Comparison of ENCODE assay signal across 8 cellular contexts in the genomic region with DNA sequence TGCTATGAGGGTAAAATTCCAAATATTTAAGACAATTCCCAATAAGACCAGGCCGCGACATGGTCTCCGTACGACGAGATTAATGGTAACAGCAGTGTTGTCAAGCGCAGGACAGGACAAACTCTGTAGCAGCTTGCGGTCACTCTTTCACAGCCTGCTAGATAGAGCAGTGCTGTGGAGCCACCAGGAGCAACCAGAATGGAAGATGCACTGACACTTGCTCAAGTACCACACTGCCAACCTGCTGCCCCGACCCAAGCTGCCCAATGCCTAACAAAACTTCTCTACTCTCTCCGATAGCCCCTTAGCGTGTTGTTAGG. TPM values are rescaled to one million over a fixed set of nuclear protein-coding genes. Genes with fewer than 3 reads are reported as not detected.
DNase-seq lines count a peak whose midpoint lies in the region; ATAC-seq and TF ChIP-seq lines count a peak whose summit lies in the region.

No MANE protein-coding gene starts in this region.

- no peaks in the 10 kb centered on the region for H3K27me3 ChIP-seq in BLaER1 treated with 17β-estradiol and CSF1 and Interleukin-3, amounts not matched to agents 10 nM and 100 nM
- H3K27me3 ChIP-seq in liver (ENCODE audit: control insufficient read depth in 4 of 4, insufficient read depth in 4 of 4, low read length in 3 of 4) = no peaks in the 10 kb centered on the region

- ATAC-seq in GM19351 (IDR thresholded peaks at IDR 0.05; ENCODE audit: unreplicated experiment) = peak; percentile 34
- peak; percentile 23 for ATAC-seq in HG03354 (IDR thresholded peaks at IDR 0.05; ENCODE audit: poor library complexity, severe bottlenecking, unreplicated experiment)
- ATAC-seq in activated naive CD8-positive, alpha-beta T cell treated with anti-CD3 and anti-CD28 coated beads, Interleukin-2, amount 50 U/mL, for 24 hours = peak; percentile 24

- peak overlapping the region; percentile 84 to 94 (median 92) for H3K4me2 ChIP-seq in BLaER1 treated with 17β-estradiol and CSF1 and Interleukin-3, amounts not matched to agents 10 nM and 100 nM

- H4K20me1 ChIP-seq in BLaER1 treated with 17β-estradiol and CSF1 and Interleukin-3, amounts not matched to agents 10 nM and 100 nM = no peaks in the 10 kb centered on the region; a peak in 1 of 22 replicates

- TF ChIP-seq CTCF in liver (IDR thresholded peaks at IDR 0.05; ENCODE audit: low read depth, low read length, missing input control) = no peak
- TF ChIP-seq CTCF in chondrocyte (IDR thresholded peaks at IDR 0.05) = no peak

- peaks cover 15 to 29% (median 23%) of the 10 kb centered on the region in 10 experiments for H3K4me1 ChIP-seq in BLaER1 treated with 17β-estradiol and CSF1 and Interleukin-3, amounts not matched to agents 10 nM and 100 nM
- peaks cover 0 to 17% (median 11%) of the 10 kb centered on the region in 4 donors for H3K4me1 ChIP-seq in liver (ENCODE audit: control insufficient read depth in 4 of 4, insufficient read depth in 4 of 4, low read length in 3 of 4)

- no peak overlapping the region for H3K4me3 Mint-ChIP-seq in activated naive CD8-positive, alpha-beta T cell treated with anti-CD3 and anti-CD28 coated beads, Interleukin-2, amount 50 U/mL, for 24 hours
- H3K4me3 Mint-ChIP-seq in chondrocyte (ENCODE audit: unreplicated experiment) = no peak overlapping the region

- peak overlapping the region; percentile 60 to 79 (median 69) for H3K4me3 ChIP-seq in BLaER1 treated with 17β-estradiol and CSF1 and Interleukin-3, amounts not matched to agents 10 nM and 100 nM
- H3K4me3 ChIP-seq in liver (ENCODE audit: low read depth in 1 of 3, low read length in 3 of 3) = peak overlapping the region; percentile 59 to 75 (median 66)

- H3K9me3 ChIP-seq in BLaER1 treated with 17β-estradiol and CSF1 and Interleukin-3, amounts not matched to agents 10 nM and 100 nM (replicated peaks in 1 of 11) = no peaks in the 10 kb centered on the region
- H3K9me3 ChIP-seq in liver (ENCODE audit: control insufficient read depth in 4 of 4, low read length in 3 of 4) = no peaks in the 10 kb centered on the region

- H3K9ac ChIP-seq in BLaER1 treated with 17β-estradiol and CSF1 and Interleukin-3, amounts not matched to agents 10 nM and 100 nM = peak overlapping the region; percentile 88 to 99 (median 93)
- H3K9ac ChIP-seq in liver (ENCODE audit: low read depth in 1 of 2, low read length in 2 of 2) = peak overlapping the region; percentile 92

- peak overlapping the region; percentile 88 to 99 (median 96); a peak in 21 of 22 replicates for H3K27ac ChIP-seq in BLaER1 treated with 17β-estradiol and CSF1 and Interleukin-3, amounts not matched to agents 10 nM and 100 nM
- peak overlapping the region; percentile 97 to 98 for H3K27ac ChIP-seq in liver (ENCODE audit: low read depth in 1 of 2, low read length in 2 of 2)

- H3K27me3 Mint-ChIP-seq in activated naive CD8-positive, alpha-beta T cell treated with anti-CD3 and anti-CD28 coated beads, Interleukin-2, amount 50 U/mL, for 24 hours = no peaks in the 10 kb centered on the region
- no peaks in the 10 kb centered on the region for H3K27me3 Mint-ChIP-seq in chondrocyte (ENCODE audit: low read depth)

- in situ Hi-C loops in KBM-7 (cut with MboI; ENCODE audit: low pct_unique_long_range_greater_than_20kb, low sequenced_read_pairs) = no loop called here

- H3K27ac Mint-ChIP-seq in activated naive CD8-positive, alpha-beta T cell treated with anti-CD3 and anti-CD28 coated beads, Interleukin-2, amount 50 U/mL, for 24 hours = no peak overlapping the region
- H3K27ac Mint-ChIP-seq in chondrocyte (ENCODE audit: unreplicated experiment) = no peak overlapping the region

- H3K4me1 Mint-ChIP-seq in activated naive CD8-positive, alpha-beta T cell treated with anti-CD3 and anti-CD28 coated beads, Interleukin-2, amount 50 U/mL, for 24 hours = peaks cover 20% of the 10 kb centered on the region
- H3K4me1 Mint-ChIP-seq in chondrocyte (ENCODE audit: low read depth) = peaks cover 8% of the 10 kb centered on the region

- WGBS in liver = 7% methylated on average over 10 of the region's 10 CpGs

- H3K9me3 Mint-ChIP-seq in activated naive CD8-positive, alpha-beta T cell treated with anti-CD3 and anti-CD28 coated beads, Interleukin-2, amount 50 U/mL, for 24 hours = no peaks in the 10 kb centered on the region
- no peaks in the 10 kb centered on the region for H3K9me3 Mint-ChIP-seq in chondrocyte (ENCODE audit: low read depth)

- no peak for TF ChIP-seq RAD21 in liver (IDR thresholded peaks at IDR 0.05)

- DNase-seq in activated naive CD8-positive, alpha-beta T cell treated with anti-CD3 and anti-CD28 coated beads, Interleukin-2, amount 50 U/mL, for 24 hours = no peak
- DNase-seq in chondrocyte (ENCODE audit: low spot score) (no peak), LoVo (ENCODE audit: low spot score) (no peak), KBM-7 (no peak)

- peaks cover 15% of the 10 kb centered on the region for H3K36me3 Mint-ChIP-seq in activated naive CD8-positive, alpha-beta T cell treated with anti-CD3 and anti-CD28 coated beads, Interleukin-2, amount 50 U/mL, for 24 hours (ENCODE audit: low read depth)
- H3K36me3 Mint-ChIP-seq in chondrocyte (ENCODE audit: low read depth) = no peaks in the 10 kb centered on the region

- H3K36me3 ChIP-seq in BLaER1 treated with 17β-estradiol and CSF1 and Interleukin-3, amounts not matched to agents 10 nM and 100 nM = peaks cover 0 to 15% (median 0%) of the 10 kb centered on the region in 11 experiments; a peak in 2 of 22 replicates
- no peaks in the 10 kb centered on the region for H3K36me3 ChIP-seq in liver (ENCODE audit: control insufficient read depth in 4 of 4, insufficient read depth in 3 of 4, low read depth in 1 of 4, low read length in 3 of 4)

TF ChIP-seq in liver, 16 proteins besides CTCF, POLR2A, EP300 and RAD21:
- no peak for TF ChIP-seq JUND (IDR thresholded peaks at IDR 0.05)

RNA-seq across cellular contexts. Expression of gene WARS2, which starts 0.6 kb away (rescaled TPM):
- total RNA-seq in liver (10 to 100 TPM in 1 of 2 donors, 1 to 10 TPM in 1; 8.4 to 14.5 TPM), chondrocyte (9.0 to 12.4 TPM (median 9.4 TPM) in 3 replicates)
- polyA plus RNA-seq in liver = 1 to 10 TPM; 3.5 to 5.7 TPM
